8 cellular contexts compared by ENCODE assay signal in the genomic region with DNA sequence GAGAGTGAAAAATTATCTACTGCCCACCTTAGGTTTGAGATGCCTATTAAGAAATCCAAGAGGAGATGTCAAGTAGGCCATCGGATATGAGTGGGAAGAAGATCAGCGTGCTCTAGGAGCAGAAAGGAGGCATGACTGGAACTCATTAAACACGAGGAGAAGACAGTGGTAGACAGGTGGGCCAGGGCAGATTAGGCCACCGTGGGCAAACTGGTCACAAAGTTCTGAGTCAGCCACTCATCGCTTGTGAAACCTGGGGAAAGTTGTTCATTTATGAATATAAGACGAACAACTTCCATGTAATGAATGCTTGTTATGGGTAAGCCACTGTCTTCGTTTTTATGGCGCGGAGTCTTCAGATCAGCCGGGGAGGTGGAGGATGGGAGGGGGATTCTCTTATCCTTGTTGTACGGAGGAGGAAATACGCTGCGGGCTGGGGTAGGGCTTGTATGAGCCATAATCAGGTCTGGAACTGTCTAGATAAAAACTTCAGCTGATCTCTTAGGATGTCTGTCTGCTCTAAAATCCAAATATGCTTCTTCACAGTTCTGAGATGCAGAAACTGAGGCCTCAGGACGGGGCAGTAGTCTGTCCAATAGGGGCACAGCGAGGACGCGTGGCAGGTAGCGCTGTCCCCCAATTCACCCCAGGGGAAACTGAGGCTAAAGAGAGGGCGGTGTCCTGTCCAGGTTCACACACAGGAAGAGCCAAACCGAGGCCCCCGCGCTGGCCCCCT. TPM values are rescaled to one million over a fixed set of nuclear protein-coding genes. Genes with fewer than 3 reads are reported as not detected.
DNase-seq lines count a peak whose midpoint lies in the region; ATAC-seq, FAIRE-seq and TF ChIP-seq lines count a peak whose summit lies in the region.

No MANE protein-coding gene starts in this region.

- TSS peak; percentile 90 for BruUV-seq in GM12878 (replicated peaks; lab: Mats Ljungman, UMichigan)

- no peak for ATAC-seq in GM12878

- peak overlapping the region; percentile 63 to 86 (median 79) for H3K9ac ChIP-seq in BLaER1 treated with 17β-estradiol and CSF1 and Interleukin-3, amounts not matched to agents 10 nM and 100 nM
- peak overlapping the region; percentile 82 for H3K9ac ChIP-seq in GM12878 (ENCODE audit: control insufficient read depth, insufficient read depth, low read length)

- POLR2A ChIA-PET in GM12878 (lab: Charles Lee) (interaction anchor here (5.6 kb wide), 1 partner anchor 18 kb away, joined by 29 read pairs; a partner anchor contains a TSS), GM10248 (lab: Yijun Ruan, JAX) (interaction anchor here (1.2 kb wide), 1 partner anchor 462 kb away, joined by 7 read pairs; no protein-coding TSS in a partner anchor)

- DNase-seq in Jurkat, Clone E6-1 (ENCODE audit: low read depth, low spot score): no peak
- no peak for DNase-seq in GM12878 (ENCODE audit: low read depth, low spot score)
- peak; percentile 21 for DNase-seq in medulla oblongata (ENCODE audit: extremely low spot score)
- no peak for DNase-seq in vagina (ENCODE audit: extremely low spot score in 2 of 2)
- no peak for DNase-seq in DMS 273 treated with DMSO at 0.1 percent for 48 hours (lab: John Stamatoyannopoulos, UW)
- DNase-seq in SW 1271 (lab: John Stamatoyannopoulos, UW): no peak
- no peak for DNase-seq in GM10248 (ENCODE audit: extremely low spot score)

- TF ChIP-seq POLR2A in GM12878 (IDR thresholded peaks at IDR 0.05; ENCODE audit: low read depth, low read length) (no peak), vagina (IDR thresholded peaks at IDR 0.05) (no peak)

- TF ChIP-seq CTCF in GM12878 (IDR thresholded peaks at IDR 0.05 in 2 of 3, conservative IDR thresholded peaks at IDR 0.05 in 1 of 3; ENCODE audit: control insufficient read depth in 2 of 3, extremely low read depth in 1 of 3, insufficient read depth in 1 of 3, low read depth in 3 of 3, low read length in 3 of 3): no peak
- no peak for TF ChIP-seq CTCF in vagina (IDR thresholded peaks at IDR 0.05)
- no peak for TF ChIP-seq CTCF in GM10248 (IDR thresholded peaks at IDR 0.05; ENCODE audit: control extremely low read depth, extremely low read depth, low read depth, missing control alignments)

- H4K20me1 ChIP-seq in BLaER1 treated with 17β-estradiol and CSF1 and Interleukin-3, amounts not matched to agents 10 nM and 100 nM: peaks cover 0 to 31% (median 7%) of the 10 kb centered on the region in 11 experiments; a peak in 13 of 22 replicates
- H4K20me1 ChIP-seq in GM12878 (ENCODE audit: control insufficient read depth, insufficient read depth): no peaks in the 10 kb centered on the region

- H3K4me3 ChIP-seq in BLaER1 treated with 17β-estradiol and CSF1 and Interleukin-3, amounts not matched to agents 10 nM and 100 nM: peak overlapping the region; percentile 63 to 77 (median 66)
- peak overlapping the region; percentile 76 for H3K4me3 ChIP-seq in Jurkat, Clone E6-1 (ENCODE audit: low read length)
- H3K4me3 ChIP-seq in GM12878 (peak overlapping the region; percentile 75), vagina (peak overlapping the region; percentile 57 to 76)

- H2AFZ ChIP-seq in GM12878 (ENCODE audit: control insufficient read depth, low read depth, low read length): peak overlapping the region; percentile 91

- TF ChIP-seq EP300 in GM12878 (IDR thresholded peaks at IDR 0.05; ENCODE audit: borderline replicate concordance in 1 of 2, control insufficient read depth in 1 of 2, low read depth in 2 of 2, low read length in 2 of 2): no peak

- RAD21 ChIA-PET in GM12878 (lab: Charles Lee; ENCODE audit: unreplicated experiment): interaction anchor here (1.2 kb wide), 1 partner anchor 69 kb away, joined by 3 read pairs; no protein-coding TSS in a partner anchor

- intact Hi-C loops in GM12878 (cut with micrococcal nuclease; ENCODE audit: unreplicated experiment): no loop called here
- intact Hi-C loops in vagina (cut with DNase I): loop anchor here (5.0 kb wide), 1 partner anchor 33 kb away; no protein-coding TSS in a partner anchor

- no peak for FAIRE-seq in GM12878 (lab: Jason Lieb, UNC)

- SMC1A ChIA-PET in GM12878 (lab: Charles Lee; ENCODE audit: uncharacterized antibody, unreplicated experiment): no interaction called here

- in situ Hi-C loops in GM12878 (cut with MboI): loop anchor here (25.0 kb wide), 1 partner anchor 1672 kb away; a partner anchor contains a TSS

- CTCF ChIA-PET in GM12878 (lab: Yijun Ruan, JAX) (interaction anchor here (1.0 to 1.5 kb wide), 2 partner anchors 93 to 209 kb away, joined by 3 read pairs; no protein-coding TSS in a partner anchor), GM10248 (lab: Yijun Ruan, JAX) (interaction anchor here (1.0 to 1.3 kb wide), 3 partner anchors 15 to 169 kb away, joined by 3 read pairs; no protein-coding TSS in a partner anchor)

- WGBS in GM12878 (ENCODE audit: insufficient coverage, insufficient replicate concordance, low lambda C conversion rate, missing lambda C conversion rate): 34% methylated on average over 22 of the region's 22 CpGs

- no peak for TF ChIP-seq RAD21 in GM12878 (IDR thresholded peaks at IDR 0.05; ENCODE audit: insufficient read depth, low read depth, low read length)

- H3K27ac ChIP-seq in BLaER1 treated with 17β-estradiol and CSF1 and Interleukin-3, amounts not matched to agents 10 nM and 100 nM: peak overlapping the region; percentile 63 to 89 (median 79)
- H3K27ac ChIP-seq in GM12878 (ENCODE audit: control insufficient read depth, insufficient read depth) (peak overlapping the region; percentile 82), vagina (peak overlapping the region; percentile 88)

- no peaks in the 10 kb centered on the region for H3K27me3 ChIP-seq in BLaER1 treated with 17β-estradiol and CSF1 and Interleukin-3, amounts not matched to agents 10 nM and 100 nM
- H3K27me3 ChIP-seq in GM12878 (replicated peaks in 1 of 2; ENCODE audit: control insufficient read depth in 2 of 2, insufficient read depth in 2 of 2, low read length in 1 of 2): no peaks in the 10 kb centered on the region
- H3K27me3 ChIP-seq in vagina: no peaks in the 10 kb centered on the region

- peaks cover 0 to 13% (median 2%) of the 10 kb centered on the region in 11 experiments; a peak in 1 of 22 replicates for H3K36me3 ChIP-seq in BLaER1 treated with 17β-estradiol and CSF1 and Interleukin-3, amounts not matched to agents 10 nM and 100 nM
- H3K36me3 ChIP-seq in GM12878 (ENCODE audit: control insufficient read depth in 2 of 2, insufficient read depth in 2 of 2, low read length in 1 of 2) (peaks cover 0 to 5% of the 10 kb centered on the region in 2 experiments; a peak in 2 of 4 replicates), vagina (no peaks in the 10 kb centered on the region)

- H3K4me1 ChIP-seq in BLaER1 treated with 17β-estradiol and CSF1 and Interleukin-3, amounts not matched to agents 10 nM and 100 nM: peaks cover 54 to 88% (median 82%) of the 10 kb centered on the region in 10 experiments
- H3K4me1 ChIP-seq in GM12878 (ENCODE audit: control insufficient read depth, insufficient read depth, low read length) (peaks cover 15% of the 10 kb centered on the region), vagina (peaks cover 27% of the 10 kb centered on the region)

- peak overlapping the region; percentile 85 to 97 (median 93) for H3K4me2 ChIP-seq in BLaER1 treated with 17β-estradiol and CSF1 and Interleukin-3, amounts not matched to agents 10 nM and 100 nM
- peak overlapping the region; percentile 93 for H3K4me2 ChIP-seq in GM12878 (ENCODE audit: control insufficient read depth, insufficient read depth)

- peaks cover 20% of the 10 kb centered on the region for H3K79me2 ChIP-seq in GM12878 (ENCODE audit: control insufficient read depth, insufficient read depth, low read length)

- no peaks in the 10 kb centered on the region for H3K9me3 ChIP-seq in BLaER1 treated with 17β-estradiol and CSF1 and Interleukin-3, amounts not matched to agents 10 nM and 100 nM (replicated peaks in 1 of 11)
- H3K9me3 ChIP-seq in GM12878 (replicated peaks; ENCODE audit: control insufficient read depth, insufficient read depth, low read length): no peaks in the 10 kb centered on the region
- no peaks in the 10 kb centered on the region for H3K9me3 ChIP-seq in vagina

RNA-seq across cellular contexts. Expression of a gene that starts 1.1 kb away (rescaled TPM):
- 44.7 TPM for polyA plus RNA-seq in Jurkat, Clone E6-1 (2012; ENCODE audit: insufficient read depth, insufficient read length)
- 28.2 and 28.8 TPM in 2 replicates for total RNA-seq in GM12878 (2013; cell fraction: nucleolus; rRNA removed)
- total RNA-seq in GM12878 (2014; rRNA removed): 15.0 and 17.5 TPM in 2 replicates
- 2.8 and 3.7 TPM in 2 replicates for total RNA-seq in GM12878 (2014; rRNA removed; fragmentation: Illumina TruSeq; extraction: Trizol)
- total RNA-seq in GM12878 (2021): 28.2 and 29.1 TPM in 2 replicates
- 5.4 TPM for polyA plus RNA-seq in GM12878 (2011; ENCODE audit: low read depth)
- 5.3 and 10.8 TPM in 2 replicates for polyA plus RNA-seq in GM12878 (2011; rRNA removed)
- polyA plus RNA-seq in GM12878 (2011; cell fraction: cytosol; rRNA removed): 14.4 and 19.5 TPM in 2 replicates
- polyA plus RNA-seq in GM12878 (2011; cell fraction: nucleus; rRNA removed): 18.8 and 27.5 TPM in 2 replicates
- 18.9 and 21.3 TPM in 2 replicates for polyA plus RNA-seq in GM12878 (2012)
- 4.6 and 6.1 TPM in 2 replicates for polyA plus RNA-seq in GM12878 (2014; fragmentation: Illumina TruSeq; extraction: Trizol)
- under 1 TPM; 0.45 to 0.99 TPM for polyA plus RNA-seq in GM12878 (2014; fragmentation: Nextera tagmentation; extraction: Ambion mirVana)
- 19.3 and 24.4 TPM in 2 replicates for polyA plus RNA-seq in GM12878 (2014; rRNA removed)
- 10 to 100 TPM; 12.5 to 14.5 TPM for polyA plus RNA-seq in GM12878 (2016; fragmentation: Nextera tagmentation; extraction: Ambion mirVana)
- polyA minus RNA-seq in GM12878 (2011; rRNA and poly(A)+ RNA removed): 3.4 and 5.6 TPM in 2 replicates
- 5.6 and 9.0 TPM in 2 replicates for polyA minus RNA-seq in GM12878 (2011; cell fraction: cytosol; rRNA and poly(A)+ RNA removed)
- polyA minus RNA-seq in GM12878 (2011; cell fraction: nucleus; rRNA and poly(A)+ RNA removed): 1.6 and 6.8 TPM in 2 replicates
- 28.7 TPM for total RNA-seq in vagina

RNA-seq across cellular contexts. Expression of a gene that starts 18.9 kb away (rescaled TPM):
- 17.8 TPM for polyA plus RNA-seq in Jurkat, Clone E6-1 (2012; ENCODE audit: insufficient read depth, insufficient read length)
- total RNA-seq in GM12878 (2013; cell fraction: nucleolus; rRNA removed): 18.7 and 27.6 TPM in 2 replicates
- total RNA-seq in GM12878 (2014; rRNA removed) (20.3 and 25.6 TPM in 2 replicates), GM12878 (2014; rRNA removed; fragmentation: Illumina TruSeq; extraction: Trizol) (6.2 and 7.8 TPM in 2 replicates), GM12878 (2021) (36.7 and 39.9 TPM in 2 replicates), vagina (13.5 TPM)
- polyA plus RNA-seq in GM12878 (2011; ENCODE audit: low read depth): 14.9 TPM
- polyA plus RNA-seq in GM12878 (2011; rRNA removed) (2.4 and 5.4 TPM in 2 replicates), GM12878 (2014; fragmentation: Illumina TruSeq; extraction: Trizol) (0.59 and 2.9 TPM in 2 replicates), GM12878 (2014; fragmentation: Nextera tagmentation; extraction: Ambion mirVana) (under 1 TPM; 0.23 to 0.42 TPM), GM12878 (2014; rRNA removed) (27.0 and 36.3 TPM in 2 replicates), GM12878 (2016; fragmentation: Nextera tagmentation; extraction: Ambion mirVana) (1 to 10 TPM; 2.1 to 2.4 TPM)
- polyA plus RNA-seq in GM12878 (2011; cell fraction: cytosol; rRNA removed): 5.6 and 17.2 TPM in 2 replicates
- polyA plus RNA-seq in GM12878 (2011; cell fraction: nucleus; rRNA removed): 15.5 and 21.2 TPM in 2 replicates
- polyA plus RNA-seq in GM12878 (2012): 19.2 and 23.8 TPM in 2 replicates
- 2.2 and 9.7 TPM in 2 replicates for polyA minus RNA-seq in GM12878 (2011; rRNA and poly(A)+ RNA removed)
- 10.3 and 12.4 TPM in 2 replicates for polyA minus RNA-seq in GM12878 (2011; cell fraction: cytosol; rRNA and poly(A)+ RNA removed)
- 4.6 and 8.6 TPM in 2 replicates for polyA minus RNA-seq in GM12878 (2011; cell fraction: nucleus; rRNA and poly(A)+ RNA removed)

RNA-seq across cellular contexts. Expression of a gene that starts 35.8 kb away (rescaled TPM):
- not detected for polyA plus RNA-seq in Jurkat, Clone E6-1 (2012; ENCODE audit: insufficient read depth, insufficient read length)
- total RNA-seq in GM12878 (2013; cell fraction: nucleolus; rRNA removed): not detected in 2 replicates
- not detected in 2 replicates for total RNA-seq in GM12878 (2014; rRNA removed)
- not detected in 2 replicates for total RNA-seq in GM12878 (2014; rRNA removed; fragmentation: Illumina TruSeq; extraction: Trizol)
- total RNA-seq in GM12878 (2021): not detected in 2 replicates
- not detected for polyA plus RNA-seq in GM12878 (2011; ENCODE audit: low read depth)
- not detected in 2 replicates for polyA plus RNA-seq in GM12878 (2011; rRNA removed)
- not detected in 2 replicates for polyA plus RNA-seq in GM12878 (2011; cell fraction: cytosol; rRNA removed)
- polyA plus RNA-seq in GM12878 (2011; cell fraction: nucleus; rRNA removed): not detected in 2 replicates
- polyA plus RNA-seq in GM12878 (2012): not detected in 2 replicates
- polyA plus RNA-seq in GM12878 (2014; fragmentation: Illumina TruSeq; extraction: Trizol): not detected in 2 replicates
- polyA plus RNA-seq in GM12878 (2014; fragmentation: Nextera tagmentation; extraction: Ambion mirVana): not detected
- not detected in 2 replicates for polyA plus RNA-seq in GM12878 (2014; rRNA removed)
- not detected for polyA plus RNA-seq in GM12878 (2016; fragmentation: Nextera tagmentation; extraction: Ambion mirVana)
- not detected in 2 replicates for polyA minus RNA-seq in GM12878 (2011; rRNA and poly(A)+ RNA removed)
- not detected in 2 replicates for polyA minus RNA-seq in GM12878 (2011; cell fraction: cytosol; rRNA and poly(A)+ RNA removed)
- polyA minus RNA-seq in GM12878 (2011; cell fraction: nucleus; rRNA and poly(A)+ RNA removed): not detected in 2 replicates
- not detected for total RNA-seq in vagina

RNA-seq across cellular contexts. Expression of a gene that starts 57.6 kb away (rescaled TPM):
- polyA plus RNA-seq in Jurkat, Clone E6-1 (2012; ENCODE audit: insufficient read depth, insufficient read length): not detected
- total RNA-seq in GM12878 (2013; cell fraction: nucleolus; rRNA removed): not detected in 2 replicates
- total RNA-seq in GM12878 (2014; rRNA removed) (not detected in 2 replicates), GM12878 (2014; rRNA removed; fragmentation: Illumina TruSeq; extraction: Trizol) (not detected in 2 replicates), GM12878 (2021) (not detected in 2 replicates), vagina (not detected)
- not detected for polyA plus RNA-seq in GM12878 (2011; ENCODE audit: low read depth)
- polyA plus RNA-seq in GM12878 (2011; rRNA removed) (0.07 TPM in 1 of 2 replicates, not detected in the other), GM12878 (2014; fragmentation: Illumina TruSeq; extraction: Trizol) (not detected in 2 replicates), GM12878 (2014; fragmentation: Nextera tagmentation; extraction: Ambion mirVana) (under 1 TPM in 1 of 2 experiments, not detected in 1; 0.04 TPM), GM12878 (2014; rRNA removed) (not detected in 2 replicates), GM12878 (2016; fragmentation: Nextera tagmentation; extraction: Ambion mirVana) (not detected)
- 0.07 and 0.08 TPM in 2 replicates for polyA plus RNA-seq in GM12878 (2011; cell fraction: cytosol; rRNA removed)
- polyA plus RNA-seq in GM12878 (2011; cell fraction: nucleus; rRNA removed): not detected in 2 replicates
- polyA plus RNA-seq in GM12878 (2012): not detected in 2 replicates
- not detected in 2 replicates for polyA minus RNA-seq in GM12878 (2011; rRNA and poly(A)+ RNA removed)
- polyA minus RNA-seq in GM12878 (2011; cell fraction: cytosol; rRNA and poly(A)+ RNA removed): not detected in 2 replicates
- not detected in 2 replicates for polyA minus RNA-seq in GM12878 (2011; cell fraction: nucleus; rRNA and poly(A)+ RNA removed)
